In the genomic region with DNA sequence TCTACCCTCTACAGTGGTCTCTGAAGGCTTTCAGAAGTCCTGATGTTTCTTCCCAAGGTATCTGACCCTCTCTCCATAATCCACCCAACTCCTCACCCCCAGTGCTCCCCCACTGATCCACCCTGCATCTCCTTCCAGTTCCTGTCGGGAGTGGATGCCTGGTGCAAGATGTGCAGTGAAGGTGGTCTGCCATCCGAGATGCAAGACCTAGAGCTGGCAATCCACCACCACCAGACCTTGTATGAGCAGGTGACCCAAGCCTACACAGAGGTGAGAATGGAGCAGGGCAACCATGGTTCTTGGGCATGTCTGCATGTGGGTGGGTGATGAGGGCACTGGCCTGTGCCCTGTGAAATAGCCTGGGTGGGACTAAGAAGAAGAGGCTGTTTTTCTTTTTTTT, we compare ENCODE assay signal across 26 cellular contexts.
DNase-seq lines count a peak whose midpoint lies in the region; FAIRE-seq and TF ChIP-seq lines count a peak whose summit lies in the region.
"Had no signal": no experiment of that assay in that cellular context is flagged by ENCODE, and none has a peak within 500 bp of the region (broad histone marks: within the 10 kb centered on the region; RNA-seq: fewer than 3 reads in every experiment).

No MANE protein-coding gene starts in this region.

- H2BK12ac ChIP-seq in neuronal stem cell (ENCODE audit: low read length): no peak overlapping the region

- H3K4me2 ChIP-seq in neuronal stem cell (ENCODE audit: insufficient read depth, low read length, poor library complexity, severe bottlenecking): no peak overlapping the region
- H3K4me2 ChIP-seq in hepatocyte: no peak overlapping the region
- H3K4me2 ChIP-seq: BLaER1 had no signal

- H3K14ac ChIP-seq in neuronal stem cell (ENCODE audit: low read length): no peak overlapping the region

- H3K4me3 Mint-ChIP-seq in endodermal cell: no peak overlapping the region
- H3K4me3 Mint-ChIP-seq: CD14-positive monocyte; CD4-positive, alpha-beta memory T cell; CD4-positive, CD25-positive, alpha-beta regulatory T cell; CD8-positive, alpha-beta memory T cell had no signal

- H3K9me3 ChIP-seq in endodermal cell (ENCODE audit: control insufficient read depth, low read length) (no peaks in the 10 kb centered on the region), neuronal stem cell (replicated peaks in 1 of 2; ENCODE audit: control insufficient read depth in 2 of 2, insufficient read depth in 1 of 2, low read depth in 1 of 2, low read length in 2 of 2) (no peaks in the 10 kb centered on the region), hepatocyte (ENCODE audit: low read depth) (no peaks in the 10 kb centered on the region)
- H3K9me3 ChIP-seq: BE2C, BLaER1 had no signal

- no peak overlapping the region for H3K9ac ChIP-seq in endodermal cell (ENCODE audit: extremely low read depth, low read length, poor library complexity, severe bottlenecking)
- no peak overlapping the region for H3K9ac ChIP-seq in neuronal stem cell (ENCODE audit: low read depth, low read length, poor library complexity)
- H3K9ac ChIP-seq: BLaER1 had no signal

- H3K79me1 ChIP-seq in neuronal stem cell (ENCODE audit: low read depth, low read length): no peaks in the 10 kb centered on the region

- no peaks in the 10 kb centered on the region for H3K79me2 ChIP-seq in hepatocyte

- DNase-seq in endodermal cell: peak; percentile 30
- no peak for DNase-seq in neuronal stem cell (ENCODE audit: low spot score)
- DNase-seq in HTR-8/SVneo (ENCODE audit: insufficient read length, low spot score): no peak
- no peak for DNase-seq in hepatocyte (ENCODE audit: low spot score)
- DNase-seq in stimulated activated CD4-positive, alpha-beta T cell treated with anti-CD3 and anti-CD28 coated beads, Interleukin-12 subunit alpha, Interleukin-12 subunit beta, amount 100 ng/mL, for 4 hours: no peak
- DNase-seq: 8988T; ACHN; BE2C; C1 segment of cervical spinal cord; CD4-positive, alpha-beta memory T cell; CD4-positive, CD25-positive, alpha-beta regulatory T cell; CD8-positive, alpha-beta memory T cell; COR-L47; DMS 273 treated with DMSO at 0.1 percent for 48 hours; DMS153; DMS53; DMS79; DND-41; EL; GDM1 had no signal

- H3K27me3 Mint-ChIP-seq in endodermal cell (ENCODE audit: insufficient read depth): no peaks in the 10 kb centered on the region
- H3K27me3 Mint-ChIP-seq: CD4-positive, CD25-positive, alpha-beta regulatory T cell had no signal

- no peak overlapping the region for H3K18ac ChIP-seq in neuronal stem cell (ENCODE audit: low read length)

- no peak for FAIRE-seq in HTR-8/SVneo (lab: Jason Lieb, UNC)
- FAIRE-seq: A204.1, GM12878, GM12892, GM18507 had no signal

- peak overlapping the region; percentile 75 for H3K23ac ChIP-seq in neuronal stem cell (ENCODE audit: low read depth, low read length, poor library complexity)

- H3K4me1 ChIP-seq in endodermal cell (ENCODE audit: control insufficient read depth, insufficient read depth, low read length) (peaks cover 2% of the 10 kb centered on the region), neuronal stem cell (ENCODE audit: control insufficient read depth in 2 of 2, insufficient read depth in 1 of 2, low read depth in 1 of 2, low read length in 2 of 2) (no peaks in the 10 kb centered on the region), hepatocyte (ENCODE audit: insufficient read depth) (no peaks in the 10 kb centered on the region)
- H3K4me1 ChIP-seq: BLaER1 had no signal

- H3K9me3 Mint-ChIP-seq in endodermal cell: no peaks in the 10 kb centered on the region
- H3K9me3 Mint-ChIP-seq: CD8-positive, alpha-beta memory T cell had no signal

- no peak overlapping the region for H2AFZ ChIP-seq in neuronal stem cell (ENCODE audit: low read length)
- no peak overlapping the region for H2AFZ ChIP-seq in hepatocyte

- H3K27me3 ChIP-seq in endodermal cell (ENCODE audit: control insufficient read depth, insufficient read depth, low read length, poor library complexity, severe bottlenecking): no peaks in the 10 kb centered on the region
- H3K27me3 ChIP-seq in neuronal stem cell (ENCODE audit: control insufficient read depth in 3 of 3, insufficient read depth in 3 of 3, low read depth in 1 of 3, low read length in 3 of 3): no peaks in the 10 kb centered on the region
- no peaks in the 10 kb centered on the region for H3K27me3 ChIP-seq in hepatocyte
- H3K27me3 ChIP-seq: BE2C, BLaER1 had no signal

- H2BK15ac ChIP-seq in neuronal stem cell (ENCODE audit: low read length): no peak overlapping the region

- no peaks in the 10 kb centered on the region for H3K36me3 Mint-ChIP-seq in endodermal cell (ENCODE audit: low read depth)
- H3K36me3 Mint-ChIP-seq: CD14-positive monocyte; CD4-positive, alpha-beta memory T cell; CD4-positive, CD25-positive, alpha-beta regulatory T cell; CD8-positive, alpha-beta memory T cell had no signal

- no peak overlapping the region for H4K91ac ChIP-seq in neuronal stem cell (ENCODE audit: low read depth, low read length, poor library complexity)

- H3K27ac Mint-ChIP-seq in endodermal cell: no peak overlapping the region
- H3K27ac Mint-ChIP-seq: CD14-positive monocyte; CD4-positive, alpha-beta memory T cell; CD4-positive, CD25-positive, alpha-beta regulatory T cell; CD8-positive, alpha-beta memory T cell had no signal

- H3K4me1 Mint-ChIP-seq in endodermal cell: no peaks in the 10 kb centered on the region
- H3K4me1 Mint-ChIP-seq: CD14-positive monocyte; CD4-positive, alpha-beta memory T cell; CD4-positive, CD25-positive, alpha-beta regulatory T cell; CD8-positive, alpha-beta memory T cell had no signal

- H3K36me3 ChIP-seq in endodermal cell (ENCODE audit: control insufficient read depth, insufficient read depth, low read length) (no peaks in the 10 kb centered on the region), neuronal stem cell (replicated peaks in 1 of 2; ENCODE audit: control insufficient read depth in 2 of 2, insufficient read depth in 2 of 2, low read length in 2 of 2) (peaks cover 2 to 21% of the 10 kb centered on the region in 2 donors), hepatocyte (replicated peaks; ENCODE audit: insufficient read depth, low read depth) (no peaks in the 10 kb centered on the region)

- 91% methylated on average over 2 of the region's 2 CpGs; no CpG with 5 or more reads in 1 of the 2 experiments for WGBS in endodermal cell (ENCODE audit: insufficient coverage in 1 of 2, insufficient read length in 1 of 2), 2 experiments
- no CpG with 5 or more reads among the region's 2 CpGs for WGBS in neuronal stem cell (ENCODE audit: extremely low coverage in 2 of 2, insufficient read length in 2 of 2, insufficient replicate concordance in 1 of 2), 2 donors
- 94% methylated on average over 2 of the region's 2 CpGs for WGBS in hepatocyte (ENCODE audit: low lambda C conversion rate, missing lambda C conversion rate)

- H2BK120ac ChIP-seq in neuronal stem cell (ENCODE audit: low read depth, low read length): no peak overlapping the region

- H3K9me2 ChIP-seq in hepatocyte (replicated peaks; ENCODE audit: insufficient read depth): no peaks in the 10 kb centered on the region

- no peak overlapping the region for H4K8ac ChIP-seq in neuronal stem cell (ENCODE audit: low read depth, low read length)

- H2BK5ac ChIP-seq in neuronal stem cell (ENCODE audit: low read length): no peak overlapping the region

- no peak overlapping the region for H3K4me3 ChIP-seq in endodermal cell (ENCODE audit: low read length)
- no peak overlapping the region for H3K4me3 ChIP-seq in neuronal stem cell (ENCODE audit: low read length in 2 of 2)
- H3K4me3 ChIP-seq in hepatocyte: no peak overlapping the region
- H3K4me3 ChIP-seq: BLaER1, GM12878 had no signal

- TF ChIP-seq CTCF in endodermal cell (conservative IDR thresholded peaks at IDR 0.05) (no peak), hepatocyte (IDR thresholded peaks at IDR 0.05; ENCODE audit: poor library complexity) (no peak)

- H3K4ac ChIP-seq in neuronal stem cell (ENCODE audit: low read length): no peak overlapping the region

- no peaks in the 10 kb centered on the region for H4K20me1 ChIP-seq in hepatocyte (ENCODE audit: insufficient read depth, poor library complexity, severe bottlenecking)
- H4K20me1 ChIP-seq: BLaER1 had no signal

- H3K27ac ChIP-seq in endodermal cell (ENCODE audit: low read depth, low read length) (no peak overlapping the region), neuronal stem cell (replicated peaks; ENCODE audit: low read length) (no peak overlapping the region), hepatocyte (no peak overlapping the region)
- H3K27ac ChIP-seq: BLaER1 had no signal

- H2AK5ac ChIP-seq in neuronal stem cell (ENCODE audit: low read depth, low read length): no peak overlapping the region
